Comparison of ENCODE assay signal across 1 cellular context in the genomic region with DNA sequence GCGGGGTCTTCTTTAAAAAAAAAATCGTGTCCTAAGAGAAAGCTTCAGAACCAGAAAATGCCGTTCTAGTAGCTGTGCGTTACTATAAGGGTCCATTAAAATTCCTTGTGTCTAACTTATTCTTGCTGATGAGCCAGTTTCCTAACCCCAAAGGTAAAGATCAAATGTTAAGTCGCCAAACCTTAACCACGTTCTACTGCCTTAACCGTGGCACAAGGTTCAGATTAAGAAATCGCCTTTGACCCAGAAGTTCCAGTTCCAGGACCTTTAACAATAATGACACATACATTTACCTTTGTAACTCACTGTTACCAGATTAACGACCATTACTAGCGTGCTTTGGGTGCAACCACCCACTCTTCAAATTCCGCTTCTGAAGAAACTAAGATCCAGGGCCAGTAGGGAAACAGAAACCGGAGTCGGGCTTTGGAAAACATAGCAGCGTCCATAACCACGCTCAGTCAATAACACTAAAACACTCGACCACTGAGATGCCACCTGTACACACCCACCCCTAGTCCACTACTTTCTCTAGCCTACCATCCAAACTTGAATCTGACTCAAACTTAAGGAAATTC.
TF ChIP-seq lines count a peak whose summit lies in the region.

No MANE protein-coding gene starts in this region.

TF ChIP-seq in GM23338, 12 proteins besides CTCF, POLR2A, EP300 and RAD21 (continued from another document):
- no peak for TF ChIP-seq ZNF462 (CRISPR knock-in tag; IDR thresholded peaks at IDR 0.05)
- TF ChIP-seq STAT1 (IDR thresholded peaks at IDR 0.05; ENCODE audit: unreplicated experiment): no peak
- TF ChIP-seq EZH2phosphoT487 (IDR thresholded peaks at IDR 0.05; ENCODE audit: unreplicated experiment): no peak
- TF ChIP-seq ZNF114 (CRISPR knock-in tag; IDR thresholded peaks at IDR 0.05): no peak
- TF ChIP-seq, protein P1, sequence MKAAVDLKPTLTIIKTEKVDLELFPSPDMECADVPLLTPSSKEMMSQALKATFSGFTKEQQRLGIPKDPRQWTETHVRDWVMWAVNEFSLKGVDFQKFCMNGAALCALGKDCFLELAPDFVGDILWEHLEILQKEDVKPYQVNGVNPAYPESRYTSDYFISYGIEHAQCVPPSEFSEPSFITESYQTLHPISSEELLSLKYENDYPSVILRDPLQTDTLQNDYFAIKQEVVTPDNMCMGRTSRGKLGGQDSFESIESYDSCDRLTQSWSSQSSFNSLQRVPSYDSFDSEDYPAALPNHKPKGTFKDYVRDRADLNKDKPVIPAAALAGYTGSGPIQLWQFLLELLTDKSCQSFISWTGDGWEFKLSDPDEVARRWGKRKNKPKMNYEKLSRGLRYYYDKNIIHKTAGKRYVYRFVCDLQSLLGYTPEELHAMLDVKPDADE (IDR thresholded peaks at IDR 0.05): no peak
